33 cellular contexts compared by ENCODE assay signal in genomic region chr10:100902622-100903021, GRCh38.
"Had no signal": no experiment of that assay in that cellular context is flagged by ENCODE, and none has a peak within 500 bp of the region (broad histone marks: within the 10 kb centered on the region; RNA-seq: fewer than 3 reads in every experiment).

No MANE protein-coding gene starts in this region.

- H3K36me3 ChIP-seq: neutrophil, ovary, spleen, suprapubic skin, tibial artery, transverse colon, upper lobe of right lung, uterus had no signal

- H3K79me2 ChIP-seq: parathyroid adenoma had no signal

- H3K27me3 ChIP-seq: ovary, testis, transverse colon, uterus had no signal

- H2AFZ ChIP-seq: parathyroid adenoma had no signal

- H3K4me1 Mint-ChIP-seq: neural crest cell; stimulated activated memory B cell treated with anti-CD40 and anti-IgM and Interleukin-4, amounts not matched to agents 10 μg/mL and 1 μg/mL and 100 μg/mL, for 72 hours; stimulated activated naive CD8-positive, alpha-beta T cell treated with anti-CD3 and anti-CD28 coated beads, Interleukin-15, amount 100 ng/mL, for 72 hours had no signal

- H3K9ac ChIP-seq: parathyroid adenoma had no signal

- H3K36me3 Mint-ChIP-seq: naive thymus-derived CD4-positive, alpha-beta T cell; natural killer cell; stimulated activated memory B cell treated with anti-CD40 and anti-IgM and Interleukin-4, amounts not matched to agents 10 μg/mL and 1 μg/mL and 100 μg/mL, for 72 hours; type B pancreatic cell had no signal

- H3K4me3 Mint-ChIP-seq: naive thymus-derived CD4-positive, alpha-beta T cell; natural killer cell; neural crest cell; stimulated activated memory B cell treated with anti-CD40 and anti-IgM and Interleukin-4, amounts not matched to agents 10 μg/mL and 1 μg/mL and 100 μg/mL, for 72 hours; stimulated activated naive CD8-positive, alpha-beta T cell treated with anti-CD3 and anti-CD28 coated beads, Interleukin-15, amount 100 ng/mL, for 72 hours; type B pancreatic cell had no signal

- H3K27ac ChIP-seq: neutrophil, ovary, parathyroid adenoma, psoas muscle, skin epidermis, spleen, suprapubic skin, testis, tibial artery, transverse colon, upper lobe of right lung, uterus had no signal

- H3K9me3 ChIP-seq: neutrophil, ovary, psoas muscle, spleen, suprapubic skin, testis, tibial artery, transverse colon, upper lobe of right lung, uterus had no signal

- H3K4me2 ChIP-seq: smooth muscle cell had no signal

- H3K27ac Mint-ChIP-seq: natural killer cell; progenitor cell of endocrine pancreas; stimulated activated memory B cell treated with anti-CD40 and anti-IgM and Interleukin-4, amounts not matched to agents 10 μg/mL and 1 μg/mL and 100 μg/mL, for 72 hours; stimulated activated naive CD8-positive, alpha-beta T cell treated with anti-CD3 and anti-CD28 coated beads, Interleukin-15, amount 100 ng/mL, for 72 hours; type B pancreatic cell had no signal

- ATAC-seq: naive thymus-derived CD4-positive, alpha-beta T cell; natural killer cell; psoas muscle; right cardiac atrium; sciatic nerve; stimulated activated memory B cell treated with anti-CD40 and anti-IgM and Interleukin-4, amounts not matched to agents 10 μg/mL and 1 μg/mL and 100 μg/mL, for 72 hours; stimulated activated naive CD8-positive, alpha-beta T cell treated with anti-CD3 and anti-CD28 coated beads, Interleukin-15, amount 100 ng/mL, for 72 hours; stimulated activated naive CD8-positive, alpha-beta T cell treated with anti-CD3 and anti-CD28 coated beads, Interleukin-15, Interleukin-2, amounts not matched to agents 100 U/mL and 50 U/mL, for 24 hours; upper lobe of right lung had no signal

- H3K9me3 Mint-ChIP-seq: naive thymus-derived CD4-positive, alpha-beta T cell; natural killer cell; nephron progenitor cell; neural crest cell; stimulated activated memory B cell treated with anti-CD40 and anti-IgM and Interleukin-4, amounts not matched to agents 10 μg/mL and 1 μg/mL and 100 μg/mL, for 72 hours; stimulated activated naive CD8-positive, alpha-beta T cell treated with anti-CD3 and anti-CD28 coated beads, Interleukin-15, amount 100 ng/mL, for 72 hours; type B pancreatic cell had no signal

- H3K4me3 ChIP-seq: ovary, psoas muscle, skin epidermis, smooth muscle cell, spleen, suprapubic skin, testis, tibial artery, transverse colon, upper lobe of right lung, uterus had no signal

- H3K4me1 ChIP-seq: parathyroid adenoma, psoas muscle, suprapubic skin, tibial artery, upper lobe of right lung, uterus had no signal

- DNase-seq: naive thymus-derived CD4-positive, alpha-beta T cell; natural killer cell; nephron progenitor cell; nucleus accumbens; ovary; posterior cingulate gyrus; psoas muscle; right cardiac atrium; spleen; stimulated activated CD4-positive, alpha-beta T cell treated with anti-CD3 and anti-CD28 coated beads, Interleukin-12 subunit alpha, Interleukin-12 subunit beta, amount 100 ng/mL, for 4 hours; stimulated activated CD4-positive, alpha-beta T cell treated with anti-CD3 and anti-CD28 coated beads, Interleukin-1b, Interleukin-23, amount 100 ng/mL, for 48 hours; stimulated activated CD4-positive, alpha-beta T cell treated with anti-CD3 and anti-CD28 coated beads, Interleukin-4, amount 100 ng/mL, for 1 hour; stimulated activated CD4-positive, alpha-beta T cell treated with anti-CD3 and anti-CD28 coated beads, Interleukin-4, amount 100 ng/mL, for 4 hours; stimulated activated CD8-positive, alpha-beta memory T cell treated with anti-CD3 and anti-CD28 coated beads, Interleukin-4, amount 100 ng/mL, for 48 hours; stimulated activated naive CD4-positive, alpha-beta T cell; stimulated activated naive CD8-positive, alpha-beta T cell treated with anti-CD3 and anti-CD28 coated beads, Interleukin-15, amount 100 ng/mL, for 72 hours; stimulated activated naive CD8-positive, alpha-beta T cell treated with anti-CD3 and anti-CD28 coated beads, Interleukin-15, Interleukin-2, amounts not matched to agents 100 U/mL and 50 U/mL, for 24 hours; substantia nigra; testis; tibial artery; transverse colon; upper lobe of right lung; uterus had no signal
